Comparison of ENCODE assay signal across 18 cellular contexts in the genomic region with DNA sequence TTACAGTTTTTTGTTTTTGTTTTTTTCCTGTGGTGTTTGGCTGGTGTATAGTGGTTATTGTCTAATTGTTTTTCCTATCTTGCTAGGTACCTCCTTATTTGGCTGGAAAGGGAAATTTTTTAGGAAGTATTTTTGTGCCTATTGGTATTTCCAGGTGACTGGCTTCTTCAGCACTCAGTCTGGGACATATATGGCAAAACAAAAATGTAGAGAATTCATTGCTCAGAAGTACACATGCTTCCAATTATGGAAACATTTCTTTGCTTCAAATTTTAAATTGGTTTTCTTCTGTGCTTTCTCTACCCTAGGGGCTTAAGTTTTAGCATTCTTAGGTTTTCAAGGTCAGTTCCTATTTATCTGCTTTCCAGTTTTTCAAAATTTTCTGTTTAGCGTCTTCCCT.
"Had no signal": no experiment of that assay in that cellular context is flagged by ENCODE, and none has a peak within 500 bp of the region (broad histone marks: within the 10 kb centered on the region; RNA-seq: fewer than 3 reads in every experiment).

No MANE protein-coding gene starts in this region.

- H3K9me3 ChIP-seq: esophagus muscularis mucosa, gastroesophageal sphincter, ovary, stomach had no signal

- H3K36me3 ChIP-seq: esophagus muscularis mucosa, gastroesophageal sphincter, ovary, stomach had no signal

- H3K9me3 Mint-ChIP-seq: effector memory CD8-positive, alpha-beta T cell; neural crest cell had no signal

- H3K27ac ChIP-seq: epithelial cell of prostate, esophagus muscularis mucosa, gastroesophageal sphincter, ovary, stomach had no signal

- H3K27me3 ChIP-seq: esophagus muscularis mucosa, gastroesophageal sphincter, ovary, stomach had no signal

- H3K36me3 Mint-ChIP-seq: natural killer cell had no signal

- ATAC-seq: effector memory CD8-positive, alpha-beta T cell; gastroesophageal sphincter; left lobe of liver; natural killer cell; right cardiac atrium had no signal

- H3K4me3 Mint-ChIP-seq: dendritic cell treated with granulocyte-macrophage colony-stimulating factor and Interleukin-4, amounts not matched to agents 40 ng/mL and 50 ng/mL, for 4 days; effector memory CD8-positive, alpha-beta T cell; natural killer cell; neural crest cell had no signal

- FAIRE-seq: small intestine had no signal

- H3K4me1 Mint-ChIP-seq: natural killer cell had no signal

- H3K4me1 ChIP-seq: esophagus muscularis mucosa, gastroesophageal sphincter, stomach had no signal

- H3K27ac Mint-ChIP-seq: dendritic cell treated with granulocyte-macrophage colony-stimulating factor and Interleukin-4, amounts not matched to agents 40 ng/mL and 50 ng/mL, for 4 days; effector memory CD8-positive, alpha-beta T cell; natural killer cell had no signal

- DNase-seq: effector memory CD8-positive, alpha-beta T cell; foreskin fibroblast; glutamatergic neuron; islet precursor cell; mammary epithelial cell; natural killer cell; ovary; right cardiac atrium; small intestine; stimulated activated CD4-positive, alpha-beta T cell treated with anti-CD3 and anti-CD28 coated beads, Interleukin-12 subunit alpha, Interleukin-12 subunit beta, amount 100 ng/mL, for 4 hours; stimulated activated naive CD4-positive, alpha-beta T cell; stomach had no signal

- H3K4me3 ChIP-seq: esophagus muscularis mucosa, gastroesophageal sphincter, ovary, stomach had no signal

- H3K27me3 Mint-ChIP-seq: dendritic cell treated with granulocyte-macrophage colony-stimulating factor and Interleukin-4, amounts not matched to agents 40 ng/mL and 50 ng/mL, for 4 days had no signal
